In genomic region chr5:132419517-132420468, GRCh38 we compare ENCODE assay signal across 8 cellular contexts. TPM values are rescaled to one million over a fixed set of nuclear protein-coding genes. Genes with fewer than 3 reads are reported as not detected.
DNase-seq lines count a peak whose midpoint lies in the region; ATAC-seq and TF ChIP-seq lines count a peak whose summit lies in the region.

No MANE protein-coding gene starts in this region.

- 20 to 25% (median 23%) methylated on average over 12 of the region's 12 CpGs for WGBS in stomach, 5 donors

- no peaks in the 10 kb centered on the region for H3K9me3 Mint-ChIP-seq in endothelial cell (ENCODE audit: unreplicated experiment)

- intact Hi-C loops in stomach (cut with DNase I; ENCODE audit: low total_unique reads) = loop anchor here (5.0 kb wide), 1 partner anchor 68 kb away; no protein-coding TSS in a partner anchor

- DNase-seq in DMS79 (lab: John Stamatoyannopoulos, UW) (peak; percentile 83), NOMO-1 treated with DMSO at 0.1 percent for 48 hours (lab: John Stamatoyannopoulos, UW; ENCODE audit: unreplicated experiment) (peak; percentile 70), endothelial cell (ENCODE audit: low spot score) (peak; percentile 83), midbrain (lab: John Stamatoyannopoulos, UW) (peak; percentile 79), stomach (peak; percentile 67)
- DNase-seq in activated CD8-positive, alpha-beta memory T cell treated with anti-CD3 and anti-CD28 coated beads for 48 hours (ENCODE audit: low read depth in 2 of 3, low spot score in 2 of 3) = peak; percentile 32 to 42 (median 34)

- H3K27ac Mint-ChIP-seq in endothelial cell (ENCODE audit: unreplicated experiment) = no peak overlapping the region

- H3K9me3 ChIP-seq in stomach = no peaks in the 10 kb centered on the region

- no peaks in the 10 kb centered on the region for H3K27me3 ChIP-seq in stomach

- no peaks in the 10 kb centered on the region for H3K36me3 Mint-ChIP-seq in endothelial cell (ENCODE audit: low read depth, unreplicated experiment)

- peaks cover 1% of the 10 kb centered on the region for H3K27me3 Mint-ChIP-seq in endothelial cell (ENCODE audit: unreplicated experiment)

- H3K36me3 ChIP-seq in stomach = peaks cover 0 to 26% (median 20%) of the 10 kb centered on the region in 4 donors

- H3K4me1 Mint-ChIP-seq in endothelial cell (ENCODE audit: unreplicated experiment) = no peaks in the 10 kb centered on the region

- no peak overlapping the region for H3K4me3 Mint-ChIP-seq in endothelial cell (ENCODE audit: unreplicated experiment)

- TF ChIP-seq CTCF in endothelial cell (IDR thresholded peaks at IDR 0.05; ENCODE audit: unreplicated experiment) (peak; percentile 88), stomach (IDR thresholded peaks at IDR 0.05) (peak in 5 of 7 experiments; percentile 73 to 89 (median 85))

- no peak for TF ChIP-seq EP300 in stomach (IDR thresholded peaks at IDR 0.05)

- TF ChIP-seq POLR2A in stomach (IDR thresholded peaks at IDR 0.05) = no peak

- ATAC-seq in HG03439 (IDR thresholded peaks at IDR 0.05; ENCODE audit: unreplicated experiment) = peak; percentile 26
- ATAC-seq in HG03521 (IDR thresholded peaks at IDR 0.05; ENCODE audit: unreplicated experiment) = no peak

- H3K27ac ChIP-seq in stomach = peak overlapping the region; percentile 48 to 100 (median 78)

- peaks cover 62 to 100% (median 88%) of the 10 kb centered on the region in 4 donors for H3K4me1 ChIP-seq in stomach

- peak overlapping the region in 1 of 4 donors; percentile 25 for H3K4me3 ChIP-seq in stomach

RNA-seq across cellular contexts. Expression of gene SLC22A5, which starts 50.3 kb away (rescaled TPM):
- total RNA-seq in endothelial cell (ENCODE audit: unreplicated experiment) (1.2 TPM), stomach (10 to 100 TPM; 11.4 to 46.1 (median 37.5) TPM)
- 1 to 10 TPM; 2.1 to 5.7 (median 3.0) TPM for polyA plus RNA-seq in stomach
